In genomic region chr10:35643976-35644799, GRCh38 we compare ENCODE assay signal across 8 cellular contexts. TPM values are rescaled to one million over a fixed set of nuclear protein-coding genes. Genes with fewer than 3 reads are reported as not detected.
A peak's percentile ranks its signal among the peaks of the same experiment; 100 is the strongest.
DNase-seq lines count a peak whose midpoint lies in the region; ATAC-seq and TF ChIP-seq lines count a peak whose summit lies in the region.

No MANE protein-coding gene starts in this region.

- CTCF ChIA-PET in Calu3 (lab: Charles Lee) = interaction anchor here (0.8 kb wide), 1 partner anchor 1229 kb away, joined by 16 read pairs; no protein-coding TSS in a partner anchor

- no peaks in the 10 kb centered on the region for H3K79me2 ChIP-seq in OCI-LY1 (ENCODE audit: insufficient read depth, low read length)
- H3K79me2 ChIP-seq in osteoblast (ENCODE audit: insufficient read depth, low read length) = peaks cover 10% of the 10 kb centered on the region

- no TSS peak for BruUV-seq in Calu3 (replicated peaks; lab: Mats Ljungman, UMichigan)

- peaks cover 21% of the 10 kb centered on the region for H3K27me3 Mint-ChIP-seq in Calu3 (ENCODE audit: unreplicated experiment)

- peak overlapping the region; percentile 87 for H3K4me3 Mint-ChIP-seq in Calu3 (ENCODE audit: low read depth, unreplicated experiment)

- peak overlapping the region; percentile 63 for H3K4me3 ChIP-seq in OCI-LY1 (ENCODE audit: low read depth, low read length, poor library complexity, severe bottlenecking)
- peak overlapping the region; percentile 52 for H3K4me3 ChIP-seq in epithelial cell of esophagus (ENCODE audit: low read length)
- H3K4me3 ChIP-seq in osteoblast (ENCODE audit: insufficient read depth, low read length) = peak overlapping the region; percentile 80

- H3K4me1 Mint-ChIP-seq in Calu3 (ENCODE audit: low read depth, unreplicated experiment) = no peaks in the 10 kb centered on the region

- no peaks in the 10 kb centered on the region for H3K9me3 Mint-ChIP-seq in Calu3 (ENCODE audit: low read depth, unreplicated experiment)

- DNase-seq in Calu3 = no peak
- DNase-seq in epithelial cell of esophagus (ENCODE audit: low read depth) = no peak
- peak; percentile 84 for DNase-seq in osteoblast (ENCODE audit: insufficient read length, low spot score, missing footprints)
- no peak for DNase-seq in glomerular visceral epithelial cell (ENCODE audit: extremely low spot score)
- no peak for DNase-seq in NK-92 (lab: John Stamatoyannopoulos, UW; ENCODE audit: unreplicated experiment)

- H3K4me2 ChIP-seq in OCI-LY1 (ENCODE audit: low read length) (peak overlapping the region; percentile 75; the same call in 1 of the 2 replicates), osteoblast (ENCODE audit: insufficient read depth, low read length) (peak overlapping the region; percentile 98)

- ATAC-seq in GM21360 (IDR thresholded peaks at IDR 0.05; ENCODE audit: unreplicated experiment) = no peak
- ATAC-seq in GM19455 (IDR thresholded peaks at IDR 0.05; ENCODE audit: unreplicated experiment) = no peak

- H3K9ac ChIP-seq in OCI-LY1 (ENCODE audit: low read length) = no peak overlapping the region

- H3K27ac Mint-ChIP-seq in Calu3 (ENCODE audit: unreplicated experiment) = no peak overlapping the region

- H3K36me3 ChIP-seq in OCI-LY1 (ENCODE audit: insufficient read depth, low read length) (no peaks in the 10 kb centered on the region), osteoblast (ENCODE audit: insufficient read depth, low read length) (no peaks in the 10 kb centered on the region)

- H2AFZ ChIP-seq in OCI-LY1 (ENCODE audit: low read length) = no peak overlapping the region
- peak overlapping the region; percentile 91 for H2AFZ ChIP-seq in osteoblast (ENCODE audit: low read length)

- H3K4me1 ChIP-seq in OCI-LY1 (ENCODE audit: insufficient read depth, low read length, severe bottlenecking) (peaks cover 22% of the 10 kb centered on the region), osteoblast (ENCODE audit: insufficient read depth, low read length) (peaks cover 29% of the 10 kb centered on the region)

- H4K20me1 ChIP-seq in OCI-LY1 (ENCODE audit: insufficient read depth, low read length) (no peaks in the 10 kb centered on the region), osteoblast (ENCODE audit: insufficient read depth, low read length) (no peaks in the 10 kb centered on the region)

- intact Hi-C loops in Calu3 (cut with micrococcal nuclease; ENCODE audit: unreplicated experiment) = no loop called here

- peaks cover 32% of the 10 kb centered on the region for H3K36me3 Mint-ChIP-seq in Calu3 (ENCODE audit: insufficient read depth, unreplicated experiment)

- no peaks in the 10 kb centered on the region for H3F3A ChIP-seq in OCI-LY1 (ENCODE audit: insufficient read depth, low read length)

- H3K9me3 ChIP-seq in OCI-LY1 (ENCODE audit: low read length) = no peaks in the 10 kb centered on the region
- H3K9me3 ChIP-seq in osteoblast (ENCODE audit: low read depth, low read length) = no peaks in the 10 kb centered on the region

- H3K27me3 ChIP-seq in OCI-LY1 (ENCODE audit: insufficient read depth, low read length) = no peaks in the 10 kb centered on the region
- no peaks in the 10 kb centered on the region for H3K27me3 ChIP-seq in osteoblast (ENCODE audit: insufficient read depth, low read length)

- H3K9me2 ChIP-seq in OCI-LY1 (ENCODE audit: low read depth, low read length) = no peaks in the 10 kb centered on the region

- no peak for TF ChIP-seq CTCF in Calu3 (IDR thresholded peaks at IDR 0.05; ENCODE audit: unreplicated experiment)
- TF ChIP-seq CTCF in OCI-LY1 (IDR thresholded peaks at IDR 0.05; ENCODE audit: low read length) = no peak
- no peak for TF ChIP-seq CTCF in epithelial cell of esophagus (IDR thresholded peaks at IDR 0.05; ENCODE audit: insufficient read depth, low read depth, low read length, missing control alignments)
- no peak for TF ChIP-seq CTCF in osteoblast (IDR thresholded peaks at IDR 0.05; ENCODE audit: extremely low read depth, low read depth, low read length)

- H3K27ac ChIP-seq in OCI-LY1 (ENCODE audit: low read depth, low read length, poor library complexity, severe bottlenecking) = no peak overlapping the region
- no peak overlapping the region for H3K27ac ChIP-seq in osteoblast (ENCODE audit: low read depth, low read length)

RNA-seq across cellular contexts. Expression of gene FZD8, which starts 2.1 kb away (rescaled TPM):
- 3.2 and 3.7 TPM in 2 replicates for total RNA-seq in Calu3 (2022)
- 15.2 and 21.8 TPM in 2 replicates for total RNA-seq in osteoblast

RNA-seq across cellular contexts. Expression of gene GJD4, which starts 39.0 kb away (rescaled TPM):
- total RNA-seq in Calu3 (2022) (not detected in 2 replicates), osteoblast (under 0.01 TPM in 1 of 2 replicates, not detected in the other)
